In genomic region chr5:127027539-127027938, GRCh38 we compare ENCODE assay signal across 28 cellular contexts.
"Had no signal": no experiment of that assay in that cellular context is flagged by ENCODE, and none has a peak within 500 bp of the region (broad histone marks: within the 10 kb centered on the region; RNA-seq: fewer than 3 reads in every experiment).

No MANE protein-coding gene starts in this region.

- H3K4me3 Mint-ChIP-seq: activated CD4-positive, alpha-beta T cell treated with anti-CD3 and anti-CD28 coated beads, Interleukin-2, amount 10 ng/mL, durations not matched to agents 7 days and 5 days; activated CD8-positive, alpha-beta memory T cell treated with anti-CD3 and anti-CD28 coated beads, Interleukin-2, amount 10 ng/mL, durations not matched to agents 7 days and 5 days; activated CD8-positive, alpha-beta T cell treated with anti-CD3 and anti-CD28 coated beads for 36 hours; activated naive CD4-positive, alpha-beta T cell treated with anti-CD3 and anti-CD28 coated beads, Interleukin-2, amount 10 ng/mL, durations not matched to agents 7 days and 5 days; dendritic cell treated with granulocyte-macrophage colony-stimulating factor and Interleukin-4, amounts not matched to agents 40 ng/mL and 50 ng/mL, for 4 days; mesothelial cell of epicardium; natural killer cell; stimulated activated naive CD8-positive, alpha-beta T cell treated with anti-CD3 and anti-CD28 coated beads, Interleukin-15, amount 100 ng/mL, for 72 hours had no signal

- H3K27me3 ChIP-seq: gastrocnemius medialis, pancreas, right atrium auricular region, testis, uterus had no signal

- FAIRE-seq: pancreas, TTC549 had no signal

- H3K36me3 ChIP-seq: esophagus muscularis mucosa, gastrocnemius medialis, left lung, neutrophil, pancreas, right atrium auricular region, uterus, WERI-Rb-1 had no signal

- H3K4me3 ChIP-seq: esophagus muscularis mucosa, gastrocnemius medialis, left lung, pancreas, psoas muscle, right atrium auricular region, testis, uterus had no signal

- DNase-seq: activated CD4-positive, alpha-beta T cell treated with anti-CD3 and anti-CD28 coated beads, Interleukin-2, amount 10 ng/mL, durations not matched to agents 7 days and 5 days; activated CD4-positive, CD25-positive, alpha-beta regulatory T cell treated with anti-CD3 and anti-CD28 coated beads, Interleukin-2, amount 50 U/mL, for 72 hours; activated CD8-positive, alpha-beta memory T cell treated with anti-CD3 and anti-CD28 coated beads, Interleukin-2, amount 10 ng/mL, durations not matched to agents 7 days and 5 days; activated CD8-positive, alpha-beta T cell treated with anti-CD3 and anti-CD28 coated beads for 36 hours; activated effector memory CD4-positive, alpha-beta T cell treated with anti-CD3 and anti-CD28 coated beads, Interleukin-2, amount 50 U/mL, for 16 hours; activated naive CD4-positive, alpha-beta T cell treated with anti-CD3 and anti-CD28 coated beads, Interleukin-2, amount 10 ng/mL, durations not matched to agents 7 days and 5 days; activated T-cell treated with anti-CD3 and anti-CD28 coated beads for 4 hours; effector memory CD4-positive, alpha-beta T cell; gastrocnemius medialis; hippocampal formation; kidney glomerular epithelial cell; left lung; mammary epithelial cell; natural killer cell; pancreas; psoas muscle; stimulated activated CD4-positive, alpha-beta T cell treated with anti-CD3 and anti-CD28 coated beads, Interleukin-1b, Interleukin-23, amount 100 ng/mL, for 48 hours; stimulated activated naive CD8-positive, alpha-beta T cell treated with anti-CD3 and anti-CD28 coated beads, Interleukin-15, amount 100 ng/mL, for 72 hours; testis; trophoblast cell; uterus; WERI-Rb-1 had no signal

- H3K36me3 Mint-ChIP-seq: activated CD8-positive, alpha-beta memory T cell treated with anti-CD3 and anti-CD28 coated beads, Interleukin-2, amount 10 ng/mL, durations not matched to agents 7 days and 5 days; activated naive CD4-positive, alpha-beta T cell treated with anti-CD3 and anti-CD28 coated beads, Interleukin-2, amount 10 ng/mL, durations not matched to agents 7 days and 5 days; mesothelial cell of epicardium; natural killer cell had no signal

- H3K9me3 Mint-ChIP-seq: activated CD4-positive, alpha-beta T cell treated with anti-CD3 and anti-CD28 coated beads, Interleukin-2, amount 10 ng/mL, durations not matched to agents 7 days and 5 days; activated CD8-positive, alpha-beta T cell treated with anti-CD3 and anti-CD28 coated beads for 36 hours; activated naive CD4-positive, alpha-beta T cell treated with anti-CD3 and anti-CD28 coated beads, Interleukin-2, amount 10 ng/mL, durations not matched to agents 7 days and 5 days; dendritic cell treated with granulocyte-macrophage colony-stimulating factor and Interleukin-4, amounts not matched to agents 40 ng/mL and 50 ng/mL, for 4 days; mesothelial cell of epicardium; natural killer cell; stimulated activated naive CD8-positive, alpha-beta T cell treated with anti-CD3 and anti-CD28 coated beads, Interleukin-15, amount 100 ng/mL, for 72 hours had no signal

- ATAC-seq: activated CD8-positive, alpha-beta memory T cell treated with anti-CD3 and anti-CD28 coated beads, Interleukin-2, amount 10 ng/mL, durations not matched to agents 7 days and 5 days; activated CD8-positive, alpha-beta T cell treated with anti-CD3 and anti-CD28 coated beads for 36 hours; gastrocnemius medialis; left lung; natural killer cell; pancreas; psoas muscle; stimulated activated naive CD8-positive, alpha-beta T cell treated with anti-CD3 and anti-CD28 coated beads, Interleukin-15, amount 100 ng/mL, for 72 hours had no signal

- H3K27ac Mint-ChIP-seq: activated CD4-positive, alpha-beta T cell treated with anti-CD3 and anti-CD28 coated beads, Interleukin-2, amount 10 ng/mL, durations not matched to agents 7 days and 5 days; activated CD8-positive, alpha-beta memory T cell treated with anti-CD3 and anti-CD28 coated beads, Interleukin-2, amount 10 ng/mL, durations not matched to agents 7 days and 5 days; activated CD8-positive, alpha-beta T cell treated with anti-CD3 and anti-CD28 coated beads for 36 hours; activated naive CD4-positive, alpha-beta T cell treated with anti-CD3 and anti-CD28 coated beads, Interleukin-2, amount 10 ng/mL, durations not matched to agents 7 days and 5 days; dendritic cell treated with granulocyte-macrophage colony-stimulating factor and Interleukin-4, amounts not matched to agents 40 ng/mL and 50 ng/mL, for 4 days; mesothelial cell of epicardium; natural killer cell; stimulated activated naive CD8-positive, alpha-beta T cell treated with anti-CD3 and anti-CD28 coated beads, Interleukin-15, amount 100 ng/mL, for 72 hours had no signal

- H3K9me3 ChIP-seq: esophagus muscularis mucosa, gastrocnemius medialis, left lung, neutrophil, pancreas, psoas muscle, right atrium auricular region, testis, uterus had no signal

- H3K27ac ChIP-seq: esophagus muscularis mucosa, left lung, neutrophil, psoas muscle, testis, uterus, WERI-Rb-1 had no signal
